In the genomic region with DNA sequence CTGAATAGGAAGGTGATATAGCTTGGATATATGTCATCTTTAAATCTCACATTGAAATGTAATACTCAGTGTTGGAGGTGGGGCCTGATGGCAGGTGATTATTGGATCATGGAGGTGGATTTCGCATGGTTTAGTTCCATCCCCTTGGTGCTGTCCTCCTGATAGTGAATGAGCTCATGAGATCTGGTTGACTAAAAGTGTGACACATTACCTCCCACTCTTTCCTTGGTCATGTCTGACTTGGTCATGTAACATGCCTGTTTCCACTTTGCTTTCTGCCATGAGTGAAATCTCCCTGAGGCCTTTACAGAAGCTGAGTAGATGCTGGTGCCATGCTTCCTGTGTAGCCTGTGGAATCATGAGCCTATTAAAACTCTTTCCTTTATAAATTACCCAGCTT, we compare ENCODE assay signal across 25 cellular contexts.
"Had no signal": no experiment of that assay in that cellular context is flagged by ENCODE, and none has a peak within 500 bp of the region (broad histone marks: within the 10 kb centered on the region; RNA-seq: fewer than 3 reads in every experiment).

No MANE protein-coding gene starts in this region.

- H3K4me1 Mint-ChIP-seq: activated naive CD4-positive, alpha-beta T cell treated with anti-CD3 and anti-CD28 coated beads, Interleukin-2, amount 10 ng/mL, durations not matched to agents 7 days and 5 days; activated naive CD8-positive, alpha-beta T cell treated with anti-CD3 and anti-CD28 coated beads, Interleukin-2, amount 10 ng/mL, durations not matched to agents 7 days and 5 days; T-cell had no signal

- H3K36me3 Mint-ChIP-seq: activated naive CD4-positive, alpha-beta T cell treated with anti-CD3 and anti-CD28 coated beads, Interleukin-2, amount 10 ng/mL, durations not matched to agents 7 days and 5 days; activated naive CD8-positive, alpha-beta T cell treated with anti-CD3 and anti-CD28 coated beads, Interleukin-2, amount 10 ng/mL, durations not matched to agents 7 days and 5 days; T-cell had no signal

- DNase-seq: activated CD4-positive, alpha-beta T cell treated with anti-CD3 and anti-CD28 coated beads for 48 hours; activated CD4-positive, alpha-beta T cell treated with anti-CD3 and anti-CD28 coated beads, Interleukin-2, amount 50 U/mL, for 48 hours; activated CD8-positive, alpha-beta memory T cell treated with anti-CD3 and anti-CD28 coated beads, Interleukin-2, amount 50 U/mL, for 4 hours; activated gamma-delta T cell treated with Interleukin-2 at 50 U/mL for 16 hours; activated naive CD4-positive, alpha-beta T cell treated with anti-CD3 and anti-CD28 coated beads, Interleukin-2, amount 10 ng/mL, durations not matched to agents 7 days and 5 days; activated naive CD8-positive, alpha-beta T cell treated with anti-CD3 and anti-CD28 coated beads, Interleukin-2, amount 10 ng/mL, durations not matched to agents 7 days and 5 days; aorta; central memory CD4-positive, alpha-beta T cell; Karpas-422; MM.1S; NCI-H1105; NCI-H1436; NCI-H1694 treated with DMSO at 0.1 percent for 48 hours; NCI-H2081; NCI-H446; NCI-H524; NCI-H748 treated with DMSO at 0.1 percent for 48 hours; SIG-M5; T-cell; T-helper 2 cell had no signal

- H3K4me1 ChIP-seq: breast epithelium had no signal

- H3K36me3 ChIP-seq: breast epithelium had no signal

- H3K4me3 ChIP-seq: breast epithelium, coronary artery, K562 had no signal

- H3K27me3 ChIP-seq: breast epithelium had no signal

- H3K4me3 Mint-ChIP-seq: activated naive CD4-positive, alpha-beta T cell treated with anti-CD3 and anti-CD28 coated beads, Interleukin-2, amount 10 ng/mL, durations not matched to agents 7 days and 5 days; activated naive CD8-positive, alpha-beta T cell treated with anti-CD3 and anti-CD28 coated beads, Interleukin-2, amount 10 ng/mL, durations not matched to agents 7 days and 5 days; T-cell had no signal

- H3K9me3 ChIP-seq: breast epithelium had no signal

- FAIRE-seq: K562 had no signal

- H3K27me3 Mint-ChIP-seq: activated naive CD4-positive, alpha-beta T cell treated with anti-CD3 and anti-CD28 coated beads, Interleukin-2, amount 10 ng/mL, durations not matched to agents 7 days and 5 days; activated naive CD8-positive, alpha-beta T cell treated with anti-CD3 and anti-CD28 coated beads, Interleukin-2, amount 10 ng/mL, durations not matched to agents 7 days and 5 days had no signal

- H3K9me3 Mint-ChIP-seq: activated naive CD4-positive, alpha-beta T cell treated with anti-CD3 and anti-CD28 coated beads, Interleukin-2, amount 10 ng/mL, durations not matched to agents 7 days and 5 days; activated naive CD8-positive, alpha-beta T cell treated with anti-CD3 and anti-CD28 coated beads, Interleukin-2, amount 10 ng/mL, durations not matched to agents 7 days and 5 days; activated T-helper 2 cell treated with anti-CD3 and anti-CD28 coated beads, Interferon-gamma antibody, Interleukin-2, Interleukin-4, amounts not matched to agents 10 μg/mL and 5 μg/mL and 100 μg/mL, durations not matched to agents 14 hours and 24 hours and 36 hours; T-cell had no signal

- H3K27ac ChIP-seq: breast epithelium, coronary artery, VCaP had no signal

- H3K27ac Mint-ChIP-seq: activated naive CD4-positive, alpha-beta T cell treated with anti-CD3 and anti-CD28 coated beads, Interleukin-2, amount 10 ng/mL, durations not matched to agents 7 days and 5 days; activated naive CD8-positive, alpha-beta T cell treated with anti-CD3 and anti-CD28 coated beads, Interleukin-2, amount 10 ng/mL, durations not matched to agents 7 days and 5 days; activated T-helper 2 cell treated with anti-CD3 and anti-CD28 coated beads, Interferon-gamma antibody, Interleukin-2, Interleukin-4, amounts not matched to agents 10 μg/mL and 5 μg/mL and 100 μg/mL, durations not matched to agents 14 hours and 24 hours and 36 hours; T-cell had no signal

- ATAC-seq: K562, T-cell had no signal
